Comparison of ENCODE assay signal across 1 cellular context in genomic region chr6:4901256-4902061, GRCh38.
TF ChIP-seq lines count a peak whose summit lies in the region.

No MANE protein-coding gene starts in this region.

TF ChIP-seq in SK-N-SH treated with all-trans-retinoic acid at 6 μM for 48 hours, 23 proteins besides CTCF, POLR2A, EP300 and RAD21 (continued from another document):
- TF ChIP-seq PATZ1 (CRISPR knock-in tag; IDR thresholded peaks at IDR 0.05; ENCODE audit: borderline replicate concordance) (no peak), ZC3H10 (CRISPR knock-in tag; IDR thresholded peaks at IDR 0.05) (no peak), ISL1 (CRISPR knock-in tag; IDR thresholded peaks at IDR 0.05) (no peak)
TF ChIP-seq in SK-N-SH treated with all-trans-retinoic acid at 6 μM for 48 hours: peak in this region for 0.
